20 cellular contexts compared by ENCODE assay signal in the genomic region with DNA sequence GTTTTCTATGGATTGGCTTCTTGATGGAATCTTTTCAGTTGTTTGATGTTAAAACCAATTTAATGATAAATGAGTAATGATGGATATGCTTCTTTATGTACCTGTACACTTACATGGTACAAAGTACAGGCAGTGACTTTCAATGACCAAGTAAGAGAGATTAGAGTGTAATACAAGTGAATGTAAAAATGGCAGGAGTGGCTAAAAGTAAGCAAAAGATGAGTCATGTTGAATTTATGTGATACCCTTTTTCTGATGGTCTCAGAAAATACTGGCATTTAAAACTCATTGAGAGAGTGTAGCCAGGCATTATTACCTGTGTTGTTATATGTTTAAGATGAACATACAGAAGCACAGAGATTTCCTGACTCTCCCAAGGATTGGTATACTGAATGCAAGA.
"Had no signal": no experiment of that assay in that cellular context is flagged by ENCODE, and none has a peak within 500 bp of the region (broad histone marks: within the 10 kb centered on the region; RNA-seq: fewer than 3 reads in every experiment).

No MANE protein-coding gene starts in this region.

- H3K27ac Mint-ChIP-seq: activated CD4-positive, alpha-beta memory T cell treated with anti-CD3 and anti-CD28 coated beads, Interleukin-2, amount 10 ng/mL, durations not matched to agents 7 days and 5 days; activated T-cell treated with anti-CD3 and anti-CD28 coated beads, Interleukin-2, amount 50 U/mL, for 24 hours; nephron progenitor cell; progenitor cell of endocrine pancreas; T-helper 17 cell had no signal

- ATAC-seq: esophagus mucosa, lower lobe of right lung, right cardiac atrium, T-helper 17 cell had no signal

- H3K9me3 Mint-ChIP-seq: activated CD4-positive, alpha-beta memory T cell treated with anti-CD3 and anti-CD28 coated beads, Interleukin-2, amount 10 ng/mL, durations not matched to agents 7 days and 5 days; activated T-cell treated with anti-CD3 and anti-CD28 coated beads, Interleukin-2, amount 50 U/mL, for 24 hours; nephron progenitor cell had no signal

- H3K9me3 ChIP-seq: lower lobe of right lung, tibial nerve had no signal

- FAIRE-seq: small intestine had no signal

- H3K27me3 ChIP-seq: tibial nerve had no signal

- H3K27ac ChIP-seq: coronary artery, lower lobe of right lung, tibial nerve had no signal

- H3K4me3 Mint-ChIP-seq: activated CD4-positive, alpha-beta memory T cell treated with anti-CD3 and anti-CD28 coated beads, Interleukin-2, amount 10 ng/mL, durations not matched to agents 7 days and 5 days; activated T-cell treated with anti-CD3 and anti-CD28 coated beads, Interleukin-2, amount 50 U/mL, for 24 hours; nephron progenitor cell; T-helper 17 cell had no signal

- H3K4me1 Mint-ChIP-seq: activated CD4-positive, alpha-beta memory T cell treated with anti-CD3 and anti-CD28 coated beads, Interleukin-2, amount 10 ng/mL, durations not matched to agents 7 days and 5 days; nephron progenitor cell; T-helper 17 cell had no signal

- H3K4me3 ChIP-seq: coronary artery, lower lobe of right lung, tibial nerve had no signal

- H3K36me3 ChIP-seq: lower lobe of right lung, tibial nerve had no signal

- H3K27me3 Mint-ChIP-seq: progenitor cell of endocrine pancreas had no signal

- H3K4me1 ChIP-seq: lower lobe of right lung, tibial nerve had no signal

- DNase-seq: activated CD4-positive, alpha-beta memory T cell treated with anti-CD3 and anti-CD28 coated beads, Interleukin-2, amount 10 ng/mL, durations not matched to agents 7 days and 5 days; activated CD4-positive, alpha-beta T cell treated with anti-CD3 and anti-CD28 coated beads for 4 hours; activated effector memory CD4-positive, alpha-beta T cell treated with Interleukin-2 at 50 U/mL for 16 hours; activated naive CD4-positive, alpha-beta T cell treated with anti-CD3 and anti-CD28 coated beads, Interleukin-2, amount 50 U/mL, for 16 hours; activated T-cell treated with anti-CD3 and anti-CD28 coated beads, Interleukin-2, amount 50 U/mL, for 24 hours; central memory CD4-positive, alpha-beta T cell; hypothalamus; kidney glomerular epithelial cell; lower lobe of right lung; nephron progenitor cell; occipital lobe; right cardiac atrium; small intestine; stimulated activated CD4-positive, alpha-beta T cell treated with anti-CD3 and anti-CD28 coated beads, Interleukin-4, amount 100 ng/mL, for 24 hours; stimulated activated naive CD4-positive, alpha-beta T cell; T-helper 17 cell had no signal
